11 cellular contexts compared by ENCODE assay signal in the genomic region with DNA sequence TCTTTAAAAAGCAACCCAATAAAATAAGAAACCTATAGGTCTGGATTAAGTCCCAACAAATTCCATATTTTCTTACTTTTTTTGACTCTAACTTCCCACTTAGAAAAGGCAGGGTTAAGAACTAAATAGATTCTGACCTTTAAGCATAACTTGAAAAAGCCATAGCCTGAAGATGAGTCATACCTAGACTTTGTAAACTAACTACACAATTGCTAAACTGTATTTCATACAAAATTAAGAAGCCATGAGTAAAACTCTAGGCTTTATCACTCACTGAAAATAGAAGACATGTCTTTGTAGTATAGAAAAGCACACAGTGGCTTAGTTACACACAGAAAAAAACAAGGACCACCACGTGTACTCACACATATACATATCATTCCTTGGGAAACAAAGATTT. TPM values are rescaled to one million over a fixed set of nuclear protein-coding genes. Genes with fewer than 3 reads are reported as not detected.
DNase-seq lines count a peak whose midpoint lies in the region; ATAC-seq, FAIRE-seq and TF ChIP-seq lines count a peak whose summit lies in the region.
"Had no signal": no experiment of that assay in that cellular context is flagged by ENCODE, and none has a peak within 500 bp of the region (broad histone marks: within the 10 kb centered on the region; RNA-seq: fewer than 3 reads in every experiment).

No MANE protein-coding gene starts in this region.

- DNase-seq in GM18507 (ENCODE audit: extremely low spot score, insufficient read length, low read depth) = no peak
- DNase-seq in HFFc6 = peak; percentile 60
- no peak for DNase-seq in SK-N-SH
- peak; percentile 64 for DNase-seq in HepG2 (ENCODE audit: low spot score)
- no peak for DNase-seq in testis
- DNase-seq in NCI-H226 = no peak
- no peak for DNase-seq in GDM1 (lab: John Stamatoyannopoulos, UW)
- DNase-seq: activated CD8-positive, alpha-beta memory T cell treated with anti-CD3 and anti-CD28 coated beads, Interleukin-2, amount 50 U/mL, for 48 hours; NK-92 treated with Interleukin-12 subunit alpha and Interleukin-12 subunit beta, amount 100 ng/mL, for 24 hours had no signal

- in situ Hi-C loops in HepG2 (cut with HindIII; ENCODE audit: extremely low pct_ligation_motif_present, low pct_unique_long_range_greater_than_20kb) = no loop called here

- H3K27ac ChIP-seq in SK-N-SH (ENCODE audit: low read depth in 2 of 2, low read length in 1 of 2) (peak overlapping the region in 1 of 2 experiments; percentile 26; a peak in 1 of 4 replicates), HepG2 (ENCODE audit: extremely low read length, insufficient read depth, low read length) (peak overlapping the region; percentile 28), testis (no peak overlapping the region)

- POLR2A ChIA-PET in SK-N-SH (lab: Yijun Ruan, JAX) (no interaction called here), HepG2 (lab: Yijun Ruan, JAX) (no interaction called here)

- peak overlapping the region; percentile 70 for H3K4me3 Mint-ChIP-seq in HFFc6

- H3F3A ChIP-seq in SK-N-SH (replicated peaks; ENCODE audit: insufficient read depth) = no peaks in the 10 kb centered on the region

- no peak for TF ChIP-seq POLR2A in HepG2 (IDR thresholded peaks at IDR 0.05; ENCODE audit: insufficient read depth in 1 of 2, low read depth in 2 of 2, low read length in 2 of 2)
- TF ChIP-seq POLR2A in testis (IDR thresholded peaks at IDR 0.05) = no peak

- no peak overlapping the region for H3K4me2 ChIP-seq in SK-N-SH
- H3K4me2 ChIP-seq in HepG2 (ENCODE audit: low read depth, low read length) = no peak overlapping the region

- H3K79me2 ChIP-seq in SK-N-SH (ENCODE audit: insufficient read depth) (no peaks in the 10 kb centered on the region), HepG2 (ENCODE audit: insufficient read depth, low read length) (no peaks in the 10 kb centered on the region)

- H3K4me1 ChIP-seq in SK-N-SH (ENCODE audit: control insufficient read depth in 1 of 2, insufficient read depth in 2 of 2, low read depth in 1 of 2, low read length in 1 of 2) (no peaks in the 10 kb centered on the region; a peak in 2 of 4 replicates), HepG2 (ENCODE audit: insufficient read depth, low read length) (peaks cover 38% of the 10 kb centered on the region), testis (no peaks in the 10 kb centered on the region)

- FAIRE-seq in GM18507 (lab: Jason Lieb, UNC) = peak; percentile 74
- no peak for FAIRE-seq in HepG2 (lab: Jason Lieb, UNC)

- peaks cover 57% of the 10 kb centered on the region for H3K4me1 Mint-ChIP-seq in HFFc6 (ENCODE audit: low read depth)

- no TSS peak for BruUV-seq in HepG2 (replicated peaks; lab: Mats Ljungman, UMichigan)

- H3K27me3 ChIP-seq in SK-N-SH (ENCODE audit: insufficient read depth) (no peaks in the 10 kb centered on the region), HepG2 (ENCODE audit: control insufficient read depth in 1 of 2, insufficient read depth in 2 of 2, low read length in 2 of 2) (no peaks in the 10 kb centered on the region), testis (no peaks in the 10 kb centered on the region)

- H3K9ac ChIP-seq in SK-N-SH = no peak overlapping the region
- no peak overlapping the region for H3K9ac ChIP-seq in HepG2 (ENCODE audit: insufficient read depth, low read depth, low read length)

- H3K27ac Mint-ChIP-seq in HFFc6 = peak overlapping the region; percentile 74

- intact Hi-C loops in HepG2 (cut with micrococcal nuclease; ENCODE audit: unreplicated experiment) (loop anchor here (5.0 kb wide), 1 partner anchor 42 kb away; no protein-coding TSS in a partner anchor), testis (cut with DNase I; ENCODE audit: low total_unique reads) (no loop called here)

- whole genome bisulfite sequencing in SK-N-SH (ENCODE audit: low lambda C conversion rate) = 64% methylated on average over 1 of the region's 1 CpG
- WGBS in HepG2 (ENCODE audit: low lambda C conversion rate) = 11% methylated on average over 1 of the region's 1 CpG
- WGBS in testis, 2 donors = 76 to 90% methylated on average over 1 of the region's 1 CpG

- H3K4me3 ChIP-seq in SK-N-SH (ENCODE audit: low read depth in 2 of 2, low read length in 1 of 2) = no peak overlapping the region
- H3K4me3 ChIP-seq in HepG2 (replicated peaks in 1 of 3; ENCODE audit: insufficient read depth in 1 of 3, low read depth in 2 of 3, low read length in 3 of 3) = no peak overlapping the region
- no peak overlapping the region for H3K4me3 ChIP-seq in testis

- CTCF ChIA-PET in SK-N-SH (lab: Yijun Ruan, JAX) (no interaction called here), HepG2 (lab: Yijun Ruan, JAX; ENCODE audit: low intra/inter-chr PET ratio, low total read pairs) (no interaction called here)

- H3K36me3 Mint-ChIP-seq in HFFc6 (ENCODE audit: low read depth) = peaks cover 13% of the 10 kb centered on the region

- H2AFZ ChIP-seq in SK-N-SH (ENCODE audit: low read depth) (no peak overlapping the region), HepG2 (ENCODE audit: low read length) (no peak overlapping the region)

- no peaks in the 10 kb centered on the region for H3K36me3 ChIP-seq in SK-N-SH (replicated peaks in 1 of 2; ENCODE audit: control insufficient read depth in 1 of 2, insufficient read depth in 2 of 2, low read length in 1 of 2)
- no peaks in the 10 kb centered on the region for H3K36me3 ChIP-seq in HepG2 (replicated peaks in 1 of 2; ENCODE audit: control insufficient read depth in 1 of 2, insufficient read depth in 2 of 2, low read length in 2 of 2)
- no peaks in the 10 kb centered on the region for H3K36me3 ChIP-seq in testis (ENCODE audit: low read depth, missing control alignments)

- H3K9me2 ChIP-seq in SK-N-SH = no peaks in the 10 kb centered on the region

- no peaks in the 10 kb centered on the region for H4K20me1 ChIP-seq in SK-N-SH (ENCODE audit: insufficient read depth)
- no peaks in the 10 kb centered on the region for H4K20me1 ChIP-seq in HepG2 (ENCODE audit: insufficient read depth, low read length)

- peaks cover 9% of the 10 kb centered on the region; the same call in 1 of the 2 replicates for H3K9me3 Mint-ChIP-seq in HFFc6

- ATAC-seq in HepG2 (peak; percentile 73), HG03571 (IDR thresholded peaks at IDR 0.05; ENCODE audit: unreplicated experiment) (no peak)
- ATAC-seq: esophagus mucosa had no signal

- TF ChIP-seq EP300 in SK-N-SH (IDR thresholded peaks at IDR 0.05; ENCODE audit: borderline replicate concordance in 1 of 2, low read depth in 1 of 2, low read length in 1 of 2) (no peak), HepG2 (IDR thresholded peaks at IDR 0.05; ENCODE audit: low read depth in 2 of 2, low read length in 2 of 2) (no peak), HepG2 (CRISPR knock-in tag; IDR thresholded peaks at IDR 0.05; ENCODE audit: borderline replicate concordance) (no peak)

- H3K27me3 Mint-ChIP-seq in HFFc6 (ENCODE audit: insufficient read depth) = no peaks in the 10 kb centered on the region; the same call in 1 of the 2 replicates

- H3K9me3 ChIP-seq in SK-N-SH (0 out of 2 replicates have a peak, but pooled peaks cover 5% of the 10 kb centered on the region), HepG2 (ENCODE audit: low read length) (no peaks in the 10 kb centered on the region), testis (no peaks in the 10 kb centered on the region)

- TF ChIP-seq RAD21 in SK-N-SH (IDR thresholded peaks at IDR 0.05; ENCODE audit: low read length) (no peak), HepG2 (CRISPR knock-in tag; IDR thresholded peaks at IDR 0.05) (no peak)

- TF ChIP-seq CTCF in HFFc6 (IDR thresholded peaks at IDR 0.05) (no peak), SK-N-SH (IDR thresholded peaks at IDR 0.05) (no peak), HepG2 (CRISPR knock-in tag; IDR thresholded peaks at IDR 0.05) (no peak), testis (IDR thresholded peaks at IDR 0.05) (no peak)

TF ChIP-seq in SK-N-SH, 30 proteins besides CTCF, POLR2A, EP300 and RAD21 (continues in another document):
- 0 out of 2 replicates have a peak, but pooled peaks have one; percentile 18 for TF ChIP-seq RXRA (IDR thresholded peaks at IDR 0.05; ENCODE audit: borderline replicate concordance, low read depth)
- peak; percentile 61; the same call in 1 of the 2 replicates for TF ChIP-seq FOSL2 (IDR thresholded peaks at IDR 0.05; ENCODE audit: borderline replicate concordance, low read depth)
- TF ChIP-seq JUND (IDR thresholded peaks at IDR 0.05) = peak; percentile 65

RNA-seq across cellular contexts. Expression of gene MLLT3, which starts 51.5 kb away (rescaled TPM):
- total RNA-seq in HFFc6 (2021; fragmentation: NEBNext Ultra II Directional; extraction: Animal tissue kit (Norgen Biotek cat#: 25700)) = 10 to 100 TPM; 23.1 to 27.5 (median 24.7) TPM
- polyA plus RNA-seq in SK-N-SH (2012; rRNA removed) = 3.9 and 6.2 TPM in 2 replicates
- polyA plus RNA-seq in SK-N-SH (2012; cell fraction: cytosol; rRNA removed) = 6.6 and 7.2 TPM in 2 replicates
- polyA plus RNA-seq in SK-N-SH (2012; cell fraction: nucleus; rRNA removed) = 1.5 and 2.8 TPM in 2 replicates
- 12.3 and 18.5 TPM in 2 replicates for total RNA-seq in HepG2 (2016; rRNA removed; fragmentation: Illumina TruSeq; extraction: Trizol)
- 6.6 and 7.9 TPM in 2 replicates for total RNA-seq in HepG2 (2016; cell fraction: cytosol; rRNA removed; fragmentation: Illumina TruSeq; extraction: Trizol; ENCODE audit: low read depth)
- total RNA-seq in HepG2 (2016; cell fraction: insoluble cytoplasmic fraction; rRNA removed; fragmentation: Illumina TruSeq; extraction: Trizol) = 13.2 and 18.3 TPM in 2 replicates
- 11.5 and 12.6 TPM in 2 replicates for total RNA-seq in HepG2 (2016; cell fraction: membrane; rRNA removed; fragmentation: Illumina TruSeq; extraction: Trizol)
- total RNA-seq in HepG2 (2016; cell fraction: nucleus; rRNA removed; fragmentation: Illumina TruSeq; extraction: Trizol) = 9.7 and 10.3 TPM in 2 replicates
- polyA plus RNA-seq in HepG2 (2011; rRNA removed) = 10.5 and 12.6 TPM in 2 replicates
- polyA plus RNA-seq in HepG2 (2011; cell fraction: cytosol; rRNA removed) = 5.8 and 8.5 TPM in 2 replicates
- 3.2 and 3.4 TPM in 2 replicates for polyA plus RNA-seq in HepG2 (2011; cell fraction: nucleus; rRNA removed)
- 9.3 and 11.0 TPM in 2 replicates for polyA plus RNA-seq in HepG2 (2012)
- 2.4 and 3.5 TPM in 2 replicates for polyA plus RNA-seq in HepG2 (2016; cell fraction: cytosol; fragmentation: Illumina TruSeq; extraction: Trizol; ENCODE audit: low read depth)
- polyA plus RNA-seq in HepG2 (2016; cell fraction: insoluble cytoplasmic fraction; fragmentation: Illumina TruSeq; extraction: Trizol; ENCODE audit: low read depth) = 14.6 and 16.0 TPM in 2 replicates
- polyA plus RNA-seq in HepG2 (2016; cell fraction: membrane; fragmentation: Illumina TruSeq; extraction: Trizol; ENCODE audit: low read depth) = 6.3 and 7.5 TPM in 2 replicates
- polyA plus RNA-seq in HepG2 (2016; cell fraction: nucleus; fragmentation: Illumina TruSeq; extraction: Trizol; ENCODE audit: insufficient read depth, low read depth) = 6.8 and 9.3 TPM in 2 replicates
- 8.6 and 26.1 TPM in 2 replicates for polyA minus RNA-seq in HepG2 (2011; rRNA and poly(A)+ RNA removed; ENCODE audit: low replicate concordance)
- polyA minus RNA-seq in HepG2 (2011; cell fraction: cytosol; rRNA and poly(A)+ RNA removed) = 7.9 and 11.1 TPM in 2 replicates
- 18.5 TPM in 2 replicates for polyA minus RNA-seq in HepG2 (2011; cell fraction: nucleus; rRNA and poly(A)+ RNA removed)
- total RNA-seq in testis = 10 to 100 TPM in 1 of 2 donors, 1 to 10 TPM in 1; 7.6 to 11.0 TPM
- 5.2 TPM for polyA plus RNA-seq in testis (ENCODE audit: insufficient read depth, low read depth, low replicate concordance)

Comparison
In these comparisons a context has a peak if more than half of its experiments do, and no peak if none do; other contexts are left out.
1. DNase-seq: peak in HFFc6 (single experiment) and HepG2 (single experiment); none in GM18507 (single experiment), SK-N-SH (single experiment), testis (single experiment), NCI-H226 (single experiment) and GDM1 (single experiment).